In genomic region chr5:119274767-119275130, GRCh38 we compare ENCODE assay signal across 8 cellular contexts.
DNase-seq lines count a peak whose midpoint lies in the region; ATAC-seq, FAIRE-seq and TF ChIP-seq lines count a peak whose summit lies in the region.

No MANE protein-coding gene starts in this region.

- peaks cover 23% of the 10 kb centered on the region for H3K79me1 ChIP-seq in trophoblast cell (ENCODE audit: low read length)

- no peak overlapping the region for H3K14ac ChIP-seq in trophoblast cell (ENCODE audit: low read length)

- H4K91ac ChIP-seq in trophoblast cell (ENCODE audit: low read depth, low read length): peak overlapping the region; percentile 86

- H3K79me2 ChIP-seq in trophoblast cell (ENCODE audit: control insufficient read depth, insufficient read depth, low read length, poor library complexity): peaks cover 10% of the 10 kb centered on the region

- peak overlapping the region; percentile 87 for H2BK120ac ChIP-seq in trophoblast cell (ENCODE audit: insufficient read depth, low read length, poor library complexity)

- CTCF ChIA-PET in AG04449 (lab: Yijun Ruan, JAX): interaction anchor here (0.8 to 1.2 kb wide), 4 partner anchors 15 to 286 kb away, joined by 3 to 7 read pairs (median 4); partner anchors contain the start of gene DTWD2

- intact Hi-C loops in body of pancreas (cut with DNase I): no loop called here

- no peak for FAIRE-seq in HTR-8/SVneo (lab: Jason Lieb, UNC)

- H3K4me3 ChIP-seq in AG04449 (ENCODE audit: low read depth, low read length) (no peak overlapping the region; the same call in 1 of the 2 replicates), body of pancreas (no peak overlapping the region), trophoblast cell (ENCODE audit: low read depth, low read length) (no peak overlapping the region)

- no peak overlapping the region for H3K9ac ChIP-seq in trophoblast cell (ENCODE audit: low read length)

- no peak overlapping the region for H2AFZ ChIP-seq in trophoblast cell (ENCODE audit: insufficient read depth, low read length, poor library complexity)

- no peak for TF ChIP-seq CTCF in AG04449 (IDR thresholded peaks at IDR 0.05; ENCODE audit: insufficient read depth, low read length, missing control alignments)
- TF ChIP-seq CTCF in body of pancreas (IDR thresholded peaks at IDR 0.05): no peak

- H3K23ac ChIP-seq in trophoblast cell (ENCODE audit: low read length): no peak overlapping the region

- H4K12ac ChIP-seq in trophoblast cell (ENCODE audit: low read depth, low read length): no peak overlapping the region

- DNase-seq in AG04449 (ENCODE audit: low read depth, low spot score) (peak; percentile 59), HTR-8/SVneo (ENCODE audit: insufficient read length, low spot score) (peak; percentile 36), body of pancreas (no peak), trophoblast cell (peak in 1 of 2 donors; percentile 58), COR-L47 (lab: John Stamatoyannopoulos, UW) (no peak)
- DNase-seq in activated CD4-positive, alpha-beta T cell treated with anti-CD3 and anti-CD28 coated beads, Interleukin-2, amount 50 U/mL, for 48 hours: no peak

- peak; percentile 24 for ATAC-seq in GM19328 (IDR thresholded peaks at IDR 0.05; ENCODE audit: unreplicated experiment)
- no peak for ATAC-seq in body of pancreas
- no peak for ATAC-seq in HG03045 (IDR thresholded peaks at IDR 0.05; ENCODE audit: unreplicated experiment)

- H3K27ac ChIP-seq in body of pancreas (peak overlapping the region; percentile 13 to 95 (median 49)), trophoblast cell (ENCODE audit: low read depth, low read length) (peak overlapping the region; percentile 96)

- H3K36me3 ChIP-seq in body of pancreas (replicated peaks in 1 of 2; ENCODE audit: insufficient read depth in 1 of 2, low read depth in 2 of 2): no peaks in the 10 kb centered on the region
- no peaks in the 10 kb centered on the region for H3K36me3 ChIP-seq in trophoblast cell (ENCODE audit: control insufficient read depth in 1 of 2, insufficient read depth in 2 of 2, low read length in 2 of 2)

- POLR2A ChIA-PET in AG04449 (lab: Yijun Ruan, JAX): interaction anchor here (0.7 kb wide), 1 partner anchor 10 kb away, joined by 3 read pairs; no protein-coding TSS in a partner anchor

- peak overlapping the region; percentile 29 for H3K18ac ChIP-seq in trophoblast cell (ENCODE audit: low read length)

- peaks cover 56% of the 10 kb centered on the region for H3K4me1 ChIP-seq in body of pancreas
- H3K4me1 ChIP-seq in trophoblast cell (ENCODE audit: control insufficient read depth in 1 of 2, insufficient read depth in 2 of 2, low read length in 2 of 2): peaks cover 29 to 40% of the 10 kb centered on the region in 2 experiments

- H3K27me3 ChIP-seq in body of pancreas (no peaks in the 10 kb centered on the region), trophoblast cell (ENCODE audit: insufficient read depth, low read length) (no peaks in the 10 kb centered on the region)

- H3K4me2 ChIP-seq in trophoblast cell (ENCODE audit: low read length): peak overlapping the region; percentile 49

- no peaks in the 10 kb centered on the region for H3K9me3 ChIP-seq in body of pancreas
- H3K9me3 ChIP-seq in trophoblast cell (ENCODE audit: insufficient read depth, low read depth, low read length): no peaks in the 10 kb centered on the region

- no peak for TF ChIP-seq POLR2A in body of pancreas (IDR thresholded peaks at IDR 0.05)

- H3K4ac ChIP-seq in trophoblast cell (ENCODE audit: low read depth, low read length): peak overlapping the region; percentile 44

- H4K8ac ChIP-seq in trophoblast cell (ENCODE audit: low read depth, low read length): peak overlapping the region; percentile 62

- H2AK5ac ChIP-seq in trophoblast cell (ENCODE audit: low read length): no peak overlapping the region

- peak overlapping the region; percentile 94 for H2BK12ac ChIP-seq in trophoblast cell (ENCODE audit: low read length)

- H2BK5ac ChIP-seq in trophoblast cell (ENCODE audit: low read depth, low read length, poor library complexity): peak overlapping the region; percentile 94

Comparison
In these comparisons a context has a peak if more than half of its experiments do, and no peak if none do; other contexts are left out.
1. DNase-seq: peak in AG04449 (single experiment) and HTR-8/SVneo (single experiment); none in body of pancreas (0 of 4), COR-L47 (single experiment) and activated CD4-positive, alpha-beta T cell treated with anti-CD3 and anti-CD28 coated beads, Interleukin-2, amount 50 U/mL, for 48 hours (0 of 2).